8 cellular contexts compared by ENCODE assay signal in genomic region chr17:78337244-78338109, GRCh38. TPM values are rescaled to one million over a fixed set of nuclear protein-coding genes. Genes with fewer than 3 reads are reported as not detected.
DNase-seq lines count a peak whose midpoint lies in the region; ATAC-seq lines count a peak whose summit lies in the region.

No MANE protein-coding gene starts in this region.

- no peak for DNase-seq in CD4-positive, CD25-positive, alpha-beta regulatory T cell
- DNase-seq in GM23248 (peak; percentile 98), NOMO-1 (lab: John Stamatoyannopoulos, UW; ENCODE audit: unreplicated experiment in 2 of 2) (peak; percentile 56 to 66), glomerular visceral epithelial cell (ENCODE audit: extremely low spot score) (peak; percentile 89), NCI-H82 (lab: John Stamatoyannopoulos, UW) (no peak), NCI-H1930 (lab: John Stamatoyannopoulos, UW) (no peak), COLO829 (ENCODE audit: low spot score) (no peak), ACHN (no peak)

- no peaks in the 10 kb centered on the region for H3K36me3 ChIP-seq in CD4-positive, CD25-positive, alpha-beta regulatory T cell (ENCODE audit: control insufficient read depth, insufficient read depth, low read length)
- no peaks in the 10 kb centered on the region for H3K36me3 ChIP-seq in GM23248 (ENCODE audit: low read depth)

- no peaks in the 10 kb centered on the region for H3K27me3 Mint-ChIP-seq in CD4-positive, CD25-positive, alpha-beta regulatory T cell

- no peaks in the 10 kb centered on the region for H4K20me1 ChIP-seq in GM23248 (ENCODE audit: insufficient read depth)

- ATAC-seq in CD4-positive, CD25-positive, alpha-beta regulatory T cell (ENCODE audit: low read depth in 2 of 2) = peak in 1 of 2 donors; percentile 36

- H3K9me2 ChIP-seq in GM23248 (ENCODE audit: insufficient read depth) = no peaks in the 10 kb centered on the region

- no peaks in the 10 kb centered on the region for H3K36me3 Mint-ChIP-seq in CD4-positive, CD25-positive, alpha-beta regulatory T cell

- H2AFZ ChIP-seq in GM23248 = 0 out of 2 replicates have a peak overlapping the region, but pooled peaks have one; percentile 2

- peak overlapping the region in 2 of 3 donors; percentile 20 to 93 for H3K27ac Mint-ChIP-seq in CD4-positive, CD25-positive, alpha-beta regulatory T cell

- no peaks in the 10 kb centered on the region for H3K9me3 Mint-ChIP-seq in CD4-positive, CD25-positive, alpha-beta regulatory T cell

- no peaks in the 10 kb centered on the region for H3K27me3 ChIP-seq in CD4-positive, CD25-positive, alpha-beta regulatory T cell (ENCODE audit: control insufficient read depth, insufficient read depth, low read length)
- no peaks in the 10 kb centered on the region for H3K27me3 ChIP-seq in GM23248 (replicated peaks; ENCODE audit: insufficient read depth)

- H3K27ac ChIP-seq in CD4-positive, CD25-positive, alpha-beta regulatory T cell (ENCODE audit: insufficient read depth, low read length, poor library complexity, severe bottlenecking) = no peak overlapping the region
- H3K27ac ChIP-seq in GM23248 = peak overlapping the region; percentile 93

- H3K4me3 Mint-ChIP-seq in CD4-positive, CD25-positive, alpha-beta regulatory T cell = peak overlapping the region in 1 of 4 donors; percentile 20

- 35 to 44% methylated on average over 15 to 19 of the region's 19 CpGs for WGBS in GM23248 (ENCODE audit: low coverage in 1 of 2, low lambda C conversion rate in 2 of 2, missing lambda C conversion rate in 2 of 2), 2 experiments

- H3K9me3 ChIP-seq in CD4-positive, CD25-positive, alpha-beta regulatory T cell (ENCODE audit: control insufficient read depth in 2 of 2, low read length in 2 of 2) = no peaks in the 10 kb centered on the region
- no peaks in the 10 kb centered on the region for H3K9me3 ChIP-seq in GM23248 (ENCODE audit: low read depth)

- no peaks in the 10 kb centered on the region for H3K79me2 ChIP-seq in GM23248 (ENCODE audit: insufficient read depth)

- no peak overlapping the region for H3K4me3 ChIP-seq in CD4-positive, CD25-positive, alpha-beta regulatory T cell (ENCODE audit: low read depth, low read length)
- H3K4me3 ChIP-seq in GM23248 = no peak overlapping the region

- H3K4me1 ChIP-seq in CD4-positive, CD25-positive, alpha-beta regulatory T cell (ENCODE audit: control insufficient read depth, insufficient read depth, low read length, poor library complexity, severe bottlenecking) = peaks cover 57% of the 10 kb centered on the region
- H3K4me1 ChIP-seq in GM23248 (ENCODE audit: insufficient read depth) = peaks cover 39% of the 10 kb centered on the region

- peak overlapping the region; percentile 74 for H3K9ac ChIP-seq in GM23248

- H3K4me1 Mint-ChIP-seq in CD4-positive, CD25-positive, alpha-beta regulatory T cell = peaks cover 24 to 67% (median 37%) of the 10 kb centered on the region in 4 donors

- H3K4me2 ChIP-seq in GM23248 (ENCODE audit: unreplicated experiment) = peak overlapping the region; percentile 60

- in situ Hi-C loops in GM23248 (cut with MboI) = no loop called here
- in situ Hi-C loops in ACHN (cut with HindIII; ENCODE audit: low pct_ligation_motif_present, low pct_unique_long_range_greater_than_20kb, low sequenced_read_pairs) = no loop called here

- peaks cover 31% of the 10 kb centered on the region for H3F3A ChIP-seq in GM23248 (ENCODE audit: insufficient read depth)

RNA-seq across cellular contexts. Expression of gene SOCS3, which starts 22.4 kb away (rescaled TPM):
- total RNA-seq in CD4-positive, CD25-positive, alpha-beta regulatory T cell = 218 TPM
- 10 to 100 TPM; 26.4 to 74.2 (median 51.2) TPM for polyA plus RNA-seq in CD4-positive, CD25-positive, alpha-beta regulatory T cell
- total RNA-seq in GM23248 (2014; rRNA removed; shearing (Covaris generic)) = 47.8 and 50.6 TPM in 2 replicates
- polyA plus RNA-seq in GM23248 (2016; fragmentation: Nextera tagmentation; extraction: Ambion mirVana) = 31.2 and 31.5 TPM in 2 replicates

RNA-seq across cellular contexts. Expression of gene PGS1, which starts 41.0 kb away (rescaled TPM):
- 50.1 TPM for total RNA-seq in CD4-positive, CD25-positive, alpha-beta regulatory T cell
- polyA plus RNA-seq in CD4-positive, CD25-positive, alpha-beta regulatory T cell = 10 to 100 TPM; 29.6 to 35.4 (median 31.5) TPM
- total RNA-seq in GM23248 (2014; rRNA removed; shearing (Covaris generic)) = 31.4 and 32.5 TPM in 2 replicates
- 28.6 and 30.2 TPM in 2 replicates for polyA plus RNA-seq in GM23248 (2016; fragmentation: Nextera tagmentation; extraction: Ambion mirVana)

Comparison
In these comparisons a context has a peak if more than half of its experiments do, and no peak if none do; other contexts are left out.
1. DNase-seq: peak in GM23248 (single experiment), NOMO-1 (2 of 2) and glomerular visceral epithelial cell (single experiment); none in CD4-positive, CD25-positive, alpha-beta regulatory T cell (0 of 3), NCI-H82 (single experiment), NCI-H1930 (0 of 2), COLO829 (single experiment) and ACHN (single experiment).